27 cellular contexts compared by ENCODE assay signal in genomic region chr20:17871181-17871580, GRCh38.
A peak's percentile ranks its signal among the peaks of the same experiment; 100 is the strongest.
DNase-seq lines count a peak whose midpoint lies in the region; ATAC-seq and TF ChIP-seq lines count a peak whose summit lies in the region.
"Had no signal": no experiment of that assay in that cellular context is flagged by ENCODE, and none has a peak within 500 bp of the region (broad histone marks: within the 10 kb centered on the region; RNA-seq: fewer than 3 reads in every experiment).

No MANE protein-coding gene starts in this region.

- H3K36me3 ChIP-seq in IMR-90 (ENCODE audit: control insufficient read depth, insufficient read depth, low read length) (no peaks in the 10 kb centered on the region), mammary epithelial cell (ENCODE audit: insufficient read depth, low read length) (no peaks in the 10 kb centered on the region)
- H3K36me3 ChIP-seq: pancreas, right atrium auricular region, thoracic aorta, vagina had no signal

- H3K79me1 ChIP-seq in IMR-90 (ENCODE audit: low read depth in 1 of 2, low read length in 2 of 2): no peaks in the 10 kb centered on the region

- no peak overlapping the region for H4K91ac ChIP-seq in IMR-90 (ENCODE audit: insufficient read depth, low read depth, low read length)

- H2AFZ ChIP-seq in IMR-90 (replicated peaks; ENCODE audit: low read length, poor library complexity) (no peak overlapping the region), mammary epithelial cell (ENCODE audit: low read depth, low read length) (no peak overlapping the region)

- no peaks in the 10 kb centered on the region for H3K9me3 ChIP-seq in IMR-90 (ENCODE audit: control insufficient read depth, insufficient read depth, low read length)
- no peaks in the 10 kb centered on the region for H3K9me3 ChIP-seq in mammary epithelial cell (replicated peaks; ENCODE audit: insufficient read depth, low read length)
- H3K9me3 ChIP-seq: pancreas, right atrium auricular region, thoracic aorta, vagina had no signal

- no peak overlapping the region for H2BK15ac ChIP-seq in IMR-90 (ENCODE audit: low read depth, low read length)

- peaks cover 6% of the 10 kb centered on the region for H3K27me3 Mint-ChIP-seq in nephron (ENCODE audit: low read depth)

- H3K79me2 ChIP-seq in mammary epithelial cell (ENCODE audit: insufficient read depth, low read length): no peaks in the 10 kb centered on the region

- H2BK120ac ChIP-seq in IMR-90 (ENCODE audit: low read depth, low read length): no peak overlapping the region

- no peak overlapping the region for H3K9ac ChIP-seq in IMR-90 (ENCODE audit: low read depth, low read length)
- no peak overlapping the region for H3K9ac ChIP-seq in mammary epithelial cell (ENCODE audit: insufficient read depth, low read length)

- no peaks in the 10 kb centered on the region for H3K27me3 ChIP-seq in IMR-90 (ENCODE audit: control insufficient read depth, insufficient read depth, low read length)
- no peaks in the 10 kb centered on the region for H3K27me3 ChIP-seq in mammary epithelial cell (ENCODE audit: insufficient read depth, low read length)
- H3K27me3 ChIP-seq: pancreas, right atrium auricular region, vagina had no signal

- no peak overlapping the region for H2AK5ac ChIP-seq in IMR-90 (ENCODE audit: low read depth, low read length)

- H2BK5ac ChIP-seq in IMR-90 (ENCODE audit: low read depth, low read length, poor library complexity, severe bottlenecking): no peak overlapping the region

- H3K23ac ChIP-seq in IMR-90 (ENCODE audit: low read depth, low read length): 0 out of 2 replicates have a peak overlapping the region, but pooled peaks have one; percentile 23

- intact Hi-C loops in IMR-90 (cut with micrococcal nuclease) (no loop called here), mammary epithelial cell (cut with micrococcal nuclease) (no loop called here)

- H4K5ac ChIP-seq in IMR-90 (ENCODE audit: low read depth, low read length): no peak overlapping the region

- peak overlapping the region; percentile 6; the same call in 1 of the 2 replicates for H2BK20ac ChIP-seq in IMR-90 (ENCODE audit: low read depth, low read length)

- in situ Hi-C loops in IMR-90 (cut with MboI; ENCODE audit: low sequenced_read_pairs) (no loop called here), mammary epithelial cell (cut with MboI; ENCODE audit: low sequenced_read_pairs in 2 of 2) (no loop called here)

- H3K4ac ChIP-seq in IMR-90 (ENCODE audit: low read depth, low read length): no peak overlapping the region; the same call in 1 of the 2 replicates

- TF ChIP-seq POLR2A in IMR-90 (IDR thresholded peaks at IDR 0.05; ENCODE audit: low read depth, low read length): no peak

- no peak for TF ChIP-seq RAD21 in IMR-90 (IDR thresholded peaks at IDR 0.05; ENCODE audit: low read length)

- peak overlapping the region; percentile 59 to 81 (median 81) for H3K27ac Mint-ChIP-seq in nephron
- H3K27ac Mint-ChIP-seq: activated B cell treated with CpG ODN at 0.5 μM for 24 hours; dendritic cell treated with granulocyte-macrophage colony-stimulating factor and Interleukin-4, amounts not matched to agents 40 ng/mL and 50 ng/mL, for 4 days; mesothelial cell of epicardium; nephron progenitor cell had no signal

- H3K4me1 Mint-ChIP-seq in nephron: peaks cover 79% of the 10 kb centered on the region

- BruUV-seq in IMR-90 (replicated peaks; lab: Mats Ljungman, UMichigan): no TSS peak
- no TSS peak for BruUV-seq in mammary epithelial cell (replicated peaks; lab: Mats Ljungman, UMichigan)

- no peak overlapping the region for H2AK9ac ChIP-seq in IMR-90 (replicated peaks; ENCODE audit: low read depth, low read length, poor library complexity)

- H4K8ac ChIP-seq in IMR-90 (ENCODE audit: low read depth in 2 of 2, low read length in 2 of 2): no peak overlapping the region

- no peak overlapping the region for H3K14ac ChIP-seq in IMR-90 (replicated peaks; ENCODE audit: low read depth, low read length)

- H3K27ac ChIP-seq in IMR-90 (ENCODE audit: insufficient read depth, low read length) (no peak overlapping the region), mammary epithelial cell (ENCODE audit: insufficient read depth, low read depth, low read length) (no peak overlapping the region)
- H3K27ac ChIP-seq: pancreas, right atrium auricular region, thoracic aorta had no signal

- H3K4me2 ChIP-seq in IMR-90 (ENCODE audit: low read depth, low read length): no peak overlapping the region
- H3K4me2 ChIP-seq in mammary epithelial cell (ENCODE audit: insufficient read depth, low read depth, low read length): no peak overlapping the region

- no peak overlapping the region for H3K56ac ChIP-seq in IMR-90 (ENCODE audit: extremely low read depth, insufficient read depth, low read length)

- H3K18ac ChIP-seq in IMR-90 (ENCODE audit: low read depth, low read length): no peak overlapping the region

- no peaks in the 10 kb centered on the region for H3K36me3 Mint-ChIP-seq in nephron (ENCODE audit: low read depth)
- H3K36me3 Mint-ChIP-seq: mesothelial cell of epicardium had no signal

- ATAC-seq in IMR-90 (ENCODE audit: low read depth) (no peak), HG02763 (IDR thresholded peaks at IDR 0.05; ENCODE audit: unreplicated experiment) (no peak), HG03280 (IDR thresholded peaks at IDR 0.05; ENCODE audit: unreplicated experiment) (no peak)
- ATAC-seq: left lobe of liver, pancreas, Right ventricle myocardium inferior had no signal

- H3K4me1 ChIP-seq in IMR-90 (ENCODE audit: control insufficient read depth, insufficient read depth, low read length) (peaks cover 23% of the 10 kb centered on the region), mammary epithelial cell (ENCODE audit: insufficient read depth, low read length) (peaks cover 20% of the 10 kb centered on the region)

- dilution Hi-C loops in IMR-90 (cut with HindIII; ENCODE audit: low sequenced_read_pairs, unreplicated experiment): no loop called here
- dilution Hi-C loops in mammary epithelial cell (cut with HindIII; ENCODE audit: low sequenced_read_pairs): loop anchor here (5.0 kb wide), 1 partner anchor 44 kb away; no protein-coding TSS in a partner anchor

- POLR2A ChIA-PET in IMR-90 (lab: Charles Lee; ENCODE audit: unreplicated experiment): no interaction called here

- H4K20me1 ChIP-seq in IMR-90 (ENCODE audit: insufficient read depth, low read length) (no peaks in the 10 kb centered on the region), mammary epithelial cell (ENCODE audit: insufficient read depth, low read length) (no peaks in the 10 kb centered on the region)

- H3K9me3 Mint-ChIP-seq in nephron: no peaks in the 10 kb centered on the region
- H3K9me3 Mint-ChIP-seq: activated B cell treated with CpG ODN at 0.5 μM for 24 hours; dendritic cell treated with granulocyte-macrophage colony-stimulating factor and Interleukin-4, amounts not matched to agents 40 ng/mL and 50 ng/mL, for 4 days; mesothelial cell of epicardium; nephron progenitor cell had no signal

- no peak overlapping the region for H3K4me3 Mint-ChIP-seq in nephron
- H3K4me3 Mint-ChIP-seq: activated B cell treated with CpG ODN at 0.5 μM for 24 hours; dendritic cell treated with granulocyte-macrophage colony-stimulating factor and Interleukin-4, amounts not matched to agents 40 ng/mL and 50 ng/mL, for 4 days; mesothelial cell of epicardium; nephron progenitor cell had no signal

- CTCF ChIA-PET in IMR-90 (lab: Yijun Ruan, JAX) (interaction anchor here (1.0 kb wide), 1 partner anchor 9 kb away, joined by 3 read pairs; no protein-coding TSS in a partner anchor), mammary epithelial cell (lab: Charles Lee; ENCODE audit: low non-redundant PET) (no interaction called here)

- H3K4me3 ChIP-seq in IMR-90 (ENCODE audit: insufficient read depth, low read depth, low read length) (no peak overlapping the region), fibroblast of pulmonary artery (replicated peaks; ENCODE audit: low read depth, low read length) (no peak overlapping the region), mammary epithelial cell (replicated peaks in 1 of 3; ENCODE audit: insufficient read depth in 1 of 3, low read depth in 2 of 3, low read length in 3 of 3) (no peak overlapping the region)
- H3K4me3 ChIP-seq: pancreas, right atrium auricular region, vagina had no signal

- whole genome bisulfite sequencing in IMR-90 (ENCODE audit: extremely low coverage in 2 of 2, insufficient read length in 1 of 2), 2 experiments: no CpG with 5 or more reads among the region's 2 CpGs
- 16% methylated on average over 2 of the region's 2 CpGs for WGBS in mammary epithelial cell (ENCODE audit: low coverage, missing lambda C conversion rate)

- peaks cover 14% of the 10 kb centered on the region for H3K9me1 ChIP-seq in IMR-90 (ENCODE audit: insufficient read depth, low read length)

- TF ChIP-seq CTCF in IMR-90 (conservative IDR thresholded peaks at IDR 0.05; ENCODE audit: low read depth, low read length) (no peak), fibroblast of pulmonary artery (IDR thresholded peaks at IDR 0.05; ENCODE audit: low read length, missing control alignments) (no peak), nephron (IDR thresholded peaks at IDR 0.05; ENCODE audit: unreplicated experiment in 3 of 3) (no peak), mammary epithelial cell (conservative IDR thresholded peaks at IDR 0.05 in 1 of 2, IDR thresholded peaks at IDR 0.05 in 1 of 2; ENCODE audit: extremely low read depth in 1 of 2, insufficient read depth in 1 of 2, low read depth in 1 of 2, low read length in 2 of 2) (no peak)

- peak; percentile 45 for DNase-seq in EL
- peak; percentile 48 for DNase-seq in IMR-90
- DNase-seq in fibroblast of pulmonary artery (ENCODE audit: low read depth): peak; percentile 49
- no peak for DNase-seq in mammary epithelial cell
- DNase-seq in mucosa of gallbladder (ENCODE audit: low spot score): no peak
- DNase-seq: activated B cell treated with CpG ODN at 0.5 μM for 24 hours; activated CD4-positive, alpha-beta T cell treated with anti-CD3 and anti-CD28 coated beads, Interleukin-2, amount 50 U/mL, for 4 hours; activated CD8-positive, alpha-beta memory T cell treated with anti-CD3 and anti-CD28 coated beads, Interleukin-2, amount 50 U/mL, for 4 hours; activated naive CD4-positive, alpha-beta T cell treated with anti-CD3 and anti-CD28 coated beads, Interleukin-2, amount 50 U/mL, for 16 hours; MM.1S; NCI-H1417 treated with DMSO at 0.1 percent for 48 hours; NCI-H2081 treated with DMSO at 0.1 percent for 48 hours; nephron progenitor cell; pancreas; stimulated activated CD4-positive, alpha-beta T cell treated with anti-CD3 and anti-CD28 coated beads, Interleukin-4, amount 100 ng/mL, for 4 hours; stimulated activated naive CD4-positive, alpha-beta T cell treated with Interleukin-2 at 50 U/mL for 16 hours; T1000 had no signal

TF ChIP-seq in IMR-90, 13 proteins besides CTCF, POLR2A, EP300 and RAD21:
- TF ChIP-seq CEBPB (IDR thresholded peaks at IDR 0.05; ENCODE audit: low read depth, low read length) (no peak), MAZ (IDR thresholded peaks at IDR 0.05; ENCODE audit: borderline replicate concordance, low read depth, low read length) (no peak), NFE2L2 (IDR thresholded peaks at IDR 0.05; ENCODE audit: low read depth, low read length) (no peak)

Comparison
In these comparisons a context has a peak if more than half of its experiments do, and no peak if none do; other contexts are left out.
1. DNase-seq: peak in EL (single experiment), IMR-90 (single experiment) and fibroblast of pulmonary artery (single experiment); none in mammary epithelial cell (single experiment) and mucosa of gallbladder (single experiment).